In genomic region chrX:124228849-124229248, GRCh38 we compare ENCODE assay signal across 15 cellular contexts.
"Had no signal": no experiment of that assay in that cellular context is flagged by ENCODE, and none has a peak within 500 bp of the region (broad histone marks: within the 10 kb centered on the region; RNA-seq: fewer than 3 reads in every experiment).

No MANE protein-coding gene starts in this region.

- H3K4me3 Mint-ChIP-seq: activated naive CD8-positive, alpha-beta T cell treated with anti-CD3 and anti-CD28 coated beads, Interleukin-2, amount 10 ng/mL, durations not matched to agents 7 days and 5 days; brain; central memory CD8-positive, alpha-beta T cell; stimulated activated memory B cell treated with anti-CD40 and anti-IgM and Interleukin-4, amounts not matched to agents 10 μg/mL and 1 μg/mL and 100 μg/mL, for 72 hours had no signal

- H3K27ac Mint-ChIP-seq: activated naive CD8-positive, alpha-beta T cell treated with anti-CD3 and anti-CD28 coated beads, Interleukin-2, amount 10 ng/mL, durations not matched to agents 7 days and 5 days; stimulated activated memory B cell treated with anti-CD40 and anti-IgM and Interleukin-4, amounts not matched to agents 10 μg/mL and 1 μg/mL and 100 μg/mL, for 72 hours had no signal

- H3K9me3 ChIP-seq: neutrophil had no signal

- DNase-seq: activated naive CD4-positive, alpha-beta T cell; activated naive CD8-positive, alpha-beta T cell treated with anti-CD3 and anti-CD28 coated beads, Interleukin-2, amount 10 ng/mL, durations not matched to agents 7 days and 5 days; activated T-cell treated with anti-CD3 and anti-CD28 coated beads for 4 hours; cortex of kidney; effector CD8-positive, alpha-beta T cell; foreskin keratinocyte; left cardiac atrium; retina; stimulated activated CD4-positive, alpha-beta T cell treated with anti-CD3 and anti-CD28 coated beads, Interleukin-2, amount 100 ng/mL, for 48 hours; T-helper 2 cell had no signal

- H3K27ac ChIP-seq: foreskin keratinocyte, neutrophil had no signal

- H3K4me1 Mint-ChIP-seq: stimulated activated memory B cell treated with anti-CD40 and anti-IgM and Interleukin-4, amounts not matched to agents 10 μg/mL and 1 μg/mL and 100 μg/mL, for 72 hours had no signal

- H3K9me3 Mint-ChIP-seq: activated naive CD8-positive, alpha-beta T cell treated with anti-CD3 and anti-CD28 coated beads, Interleukin-2, amount 10 ng/mL, durations not matched to agents 7 days and 5 days; central memory CD8-positive, alpha-beta T cell; stimulated activated memory B cell treated with anti-CD40 and anti-IgM and Interleukin-4, amounts not matched to agents 10 μg/mL and 1 μg/mL and 100 μg/mL, for 72 hours had no signal

- H3K27me3 ChIP-seq: foreskin keratinocyte, neutrophil had no signal

- ATAC-seq: foreskin keratinocyte; left cardiac atrium; stimulated activated memory B cell treated with anti-CD40 and anti-IgM and Interleukin-4, amounts not matched to agents 10 μg/mL and 1 μg/mL and 100 μg/mL, for 72 hours had no signal

- H3K27me3 Mint-ChIP-seq: activated naive CD8-positive, alpha-beta T cell treated with anti-CD3 and anti-CD28 coated beads, Interleukin-2, amount 10 ng/mL, durations not matched to agents 7 days and 5 days; central memory CD8-positive, alpha-beta T cell; stimulated activated memory B cell treated with anti-CD40 and anti-IgM and Interleukin-4, amounts not matched to agents 10 μg/mL and 1 μg/mL and 100 μg/mL, for 72 hours had no signal

- H3K4me1 ChIP-seq: foreskin keratinocyte had no signal

- H3K36me3 ChIP-seq: neutrophil had no signal

- H3K36me3 Mint-ChIP-seq: brain; stimulated activated memory B cell treated with anti-CD40 and anti-IgM and Interleukin-4, amounts not matched to agents 10 μg/mL and 1 μg/mL and 100 μg/mL, for 72 hours had no signal

- H3K4me3 ChIP-seq: lung had no signal
